In the genomic region with DNA sequence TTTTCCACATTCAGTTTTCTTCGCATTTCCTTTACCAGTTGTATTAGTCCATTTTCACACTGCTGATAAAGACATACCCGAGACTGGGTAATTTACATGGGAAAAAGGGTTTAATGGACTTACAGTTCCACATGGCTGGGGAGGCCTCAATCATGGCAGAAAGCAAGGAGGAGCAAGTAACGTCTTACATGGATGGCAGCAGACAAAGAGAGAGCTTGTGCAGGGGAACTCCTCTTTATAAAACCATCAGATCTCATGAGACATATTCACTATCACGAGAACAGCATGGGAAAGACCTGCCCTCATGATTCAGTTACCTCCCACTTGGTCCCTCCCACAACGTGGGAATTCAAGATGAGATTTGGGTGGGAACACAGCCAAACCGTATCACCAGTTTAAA, we compare ENCODE assay signal across 7 cellular contexts. TPM values are rescaled to one million over a fixed set of nuclear protein-coding genes. Genes with fewer than 3 reads are reported as not detected.
"Had no signal": no experiment of that assay in that cellular context is flagged by ENCODE, and none has a peak within 500 bp of the region (broad histone marks: within the 10 kb centered on the region; RNA-seq: fewer than 3 reads in every experiment).

No MANE protein-coding gene starts in this region.

RNA-seq across cellular contexts. Expression of a gene that starts 59.1 kb away (rescaled TPM):
- total RNA-seq: activated CD4-positive, alpha-beta memory T cell treated with anti-CD3 and anti-CD28 coated beads, Interleukin-2, amount 10 ng/mL, durations not matched to agents 7 days and 5 days; activated CD4-positive, alpha-beta T cell treated with anti-CD3 and anti-CD28 coated beads for 36 hours; activated CD4-positive, alpha-beta T cell treated with anti-CD3 and anti-CD28 coated beads, Interleukin-2, amount 10 ng/mL, durations not matched to agents 7 days and 5 days; activated CD8-positive, alpha-beta memory T cell treated with anti-CD3 and anti-CD28 coated beads, Interleukin-2, amount 10 ng/mL, durations not matched to agents 7 days and 5 days; activated CD8-positive, alpha-beta T cell treated with anti-CD3 and anti-CD28 coated beads, Interleukin-2, amount 10 ng/mL, durations not matched to agents 7 days and 5 days; activated naive CD8-positive, alpha-beta T cell treated with anti-CD3 and anti-CD28 coated beads, Interleukin-2, amount 10 ng/mL, durations not matched to agents 7 days and 5 days; activated T-helper 2 cell treated with anti-CD3 and anti-CD28 coated beads, Interferon-gamma antibody, Interleukin-2, Interleukin-4, amounts not matched to agents 10 μg/mL and 5 μg/mL and 100 μg/mL, durations not matched to agents 14 hours and 24 hours and 36 hours had no signal
